ENCODE assay signal across 8 cellular contexts in the genomic region with DNA sequence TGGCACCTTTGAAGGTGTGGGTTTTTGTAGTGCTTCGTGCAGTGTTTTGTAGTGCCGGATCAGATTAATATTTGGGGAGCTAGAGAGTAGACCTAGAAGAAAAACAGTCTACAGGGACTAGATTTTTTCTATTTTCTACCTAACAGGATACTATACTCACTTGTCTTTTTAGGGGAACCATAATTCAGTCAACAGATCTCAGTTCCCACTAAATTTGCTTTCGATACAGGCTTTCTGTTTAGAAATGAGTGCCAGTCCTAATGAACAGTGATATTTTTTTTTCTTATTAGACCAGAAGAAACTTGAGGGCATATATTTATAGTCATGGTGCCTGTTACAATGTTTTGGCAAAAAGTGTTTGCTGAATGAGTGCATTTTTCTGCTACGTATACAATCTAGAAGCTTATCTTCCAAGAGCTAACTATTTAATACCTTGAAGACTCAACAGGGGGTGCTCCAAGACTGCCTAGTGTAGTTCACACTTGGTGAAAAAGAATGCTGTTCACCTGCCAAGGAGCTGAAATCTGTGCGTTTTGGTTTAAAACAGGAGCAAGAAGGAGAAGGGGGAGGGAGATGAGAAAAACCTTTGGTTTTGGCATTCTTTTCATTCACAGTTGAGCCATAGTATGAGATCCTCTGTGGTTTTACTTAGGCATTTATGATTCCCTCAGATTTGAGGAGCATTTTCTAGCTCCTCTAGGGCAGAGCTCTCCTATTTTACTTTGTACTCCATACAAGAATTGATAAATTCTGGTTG. TPM values are rescaled to one million over a fixed set of nuclear protein-coding genes. Genes with fewer than 3 reads are reported as not detected.
A peak's percentile ranks its signal among the peaks of the same experiment; 100 is the strongest.
DNase-seq lines count a peak whose midpoint lies in the region; ATAC-seq and TF ChIP-seq lines count a peak whose summit lies in the region.

No MANE protein-coding gene starts in this region.

- peak; percentile 92 for TF ChIP-seq CTCF in AG10803 (conservative IDR thresholded peaks at IDR 0.05; ENCODE audit: low read length)
- TF ChIP-seq CTCF in GM12865 (IDR thresholded peaks at IDR 0.05; ENCODE audit: insufficient read depth, low read depth, low read length, missing control alignments), result peak; percentile 53
- peak; percentile 93 for TF ChIP-seq CTCF in neural cell (IDR thresholded peaks at IDR 0.05; ENCODE audit: poor library complexity, severe bottlenecking)
- TF ChIP-seq CTCF in lower leg skin (IDR thresholded peaks at IDR 0.05), result no peak

- H3K9me3 ChIP-seq in SK-N-MC (ENCODE audit: low read depth, low read length), result no peaks in the 10 kb centered on the region
- no peaks in the 10 kb centered on the region for H3K9me3 ChIP-seq in neural cell (ENCODE audit: low read length)

- peak; percentile 97 for TF ChIP-seq RAD21 in neural cell (conservative IDR thresholded peaks at IDR 0.05)

- no peaks in the 10 kb centered on the region for H3K79me2 ChIP-seq in neural cell (replicated peaks; ENCODE audit: insufficient read depth, low read length)

- H3K4me3 ChIP-seq in AG10803 (ENCODE audit: low read length), result peak overlapping the region; percentile 9
- no peak overlapping the region for H3K4me3 ChIP-seq in GM12865 (ENCODE audit: low read depth, low read length)
- H3K4me3 ChIP-seq in SK-N-MC, result no peak overlapping the region
- H3K4me3 ChIP-seq in neural cell (ENCODE audit: low read length), result no peak overlapping the region
- no peak overlapping the region for H3K4me3 ChIP-seq in lower leg skin (ENCODE audit: low read depth, poor library complexity, severe bottlenecking)

- WGBS in lower leg skin, 2 donors, result 36 to 47% methylated on average over 5 of the region's 5 CpGs

- H3K27ac ChIP-seq in SK-N-MC (no peak overlapping the region), neural cell (ENCODE audit: low read length) (no peak overlapping the region)

- TF ChIP-seq EP300 in neural cell (conservative IDR thresholded peaks at IDR 0.05; ENCODE audit: poor library complexity, severe bottlenecking), result no peak

- H3K4me2 ChIP-seq in neural cell (ENCODE audit: low read length), result no peak overlapping the region

- H3K9ac ChIP-seq in SK-N-MC (ENCODE audit: insufficient read length) (no peak overlapping the region), neural cell (ENCODE audit: low read length) (no peak overlapping the region)

- H4K20me1 ChIP-seq in neural cell (ENCODE audit: insufficient read depth), result no peaks in the 10 kb centered on the region

- no peaks in the 10 kb centered on the region for H3F3A ChIP-seq in neural cell (ENCODE audit: insufficient read depth, low read length, poor library complexity, severe bottlenecking)

- DNase-seq in AG10803 (ENCODE audit: low read depth) (peak; percentile 92), GM12865 (ENCODE audit: low read depth) (peak; percentile 49), Kasumi-1 (lab: John Stamatoyannopoulos, UW) (peak; percentile 68 to 70), SK-N-MC (ENCODE audit: low read depth, low spot score) (peak; percentile 8), fibroblast of gingiva (ENCODE audit: low read depth) (peak; percentile 77), lower leg skin (ENCODE audit: low spot score in 2 of 2) (no peak)

- TF ChIP-seq POLR2A in lower leg skin (IDR thresholded peaks at IDR 0.05), result no peak

- no peak for ATAC-seq in HG02759 (IDR thresholded peaks at IDR 0.05; ENCODE audit: unreplicated experiment)

- H2AFZ ChIP-seq in neural cell (ENCODE audit: low read depth, low read length), result no peak overlapping the region

- H3K9me2 ChIP-seq in neural cell (ENCODE audit: insufficient read depth, low read length), result no peaks in the 10 kb centered on the region

- no peaks in the 10 kb centered on the region for H3K27me3 ChIP-seq in neural cell (ENCODE audit: insufficient read depth, low read depth, low read length)

- H3K36me3 ChIP-seq in SK-N-MC (ENCODE audit: insufficient read depth, low read length) (no peaks in the 10 kb centered on the region), neural cell (ENCODE audit: insufficient read depth, low read length) (no peaks in the 10 kb centered on the region)

- intact Hi-C loops in lower leg skin (cut with DNase I; ENCODE audit: low total_unique reads), result loop anchor here (10.0 kb wide), 1 partner anchor 620 kb away; the partner anchor contains the start of gene C11orf97

TF ChIP-seq in neural cell, 6 proteins besides CTCF, POLR2A, EP300 and RAD21:
- TF ChIP-seq, protein P1, sequence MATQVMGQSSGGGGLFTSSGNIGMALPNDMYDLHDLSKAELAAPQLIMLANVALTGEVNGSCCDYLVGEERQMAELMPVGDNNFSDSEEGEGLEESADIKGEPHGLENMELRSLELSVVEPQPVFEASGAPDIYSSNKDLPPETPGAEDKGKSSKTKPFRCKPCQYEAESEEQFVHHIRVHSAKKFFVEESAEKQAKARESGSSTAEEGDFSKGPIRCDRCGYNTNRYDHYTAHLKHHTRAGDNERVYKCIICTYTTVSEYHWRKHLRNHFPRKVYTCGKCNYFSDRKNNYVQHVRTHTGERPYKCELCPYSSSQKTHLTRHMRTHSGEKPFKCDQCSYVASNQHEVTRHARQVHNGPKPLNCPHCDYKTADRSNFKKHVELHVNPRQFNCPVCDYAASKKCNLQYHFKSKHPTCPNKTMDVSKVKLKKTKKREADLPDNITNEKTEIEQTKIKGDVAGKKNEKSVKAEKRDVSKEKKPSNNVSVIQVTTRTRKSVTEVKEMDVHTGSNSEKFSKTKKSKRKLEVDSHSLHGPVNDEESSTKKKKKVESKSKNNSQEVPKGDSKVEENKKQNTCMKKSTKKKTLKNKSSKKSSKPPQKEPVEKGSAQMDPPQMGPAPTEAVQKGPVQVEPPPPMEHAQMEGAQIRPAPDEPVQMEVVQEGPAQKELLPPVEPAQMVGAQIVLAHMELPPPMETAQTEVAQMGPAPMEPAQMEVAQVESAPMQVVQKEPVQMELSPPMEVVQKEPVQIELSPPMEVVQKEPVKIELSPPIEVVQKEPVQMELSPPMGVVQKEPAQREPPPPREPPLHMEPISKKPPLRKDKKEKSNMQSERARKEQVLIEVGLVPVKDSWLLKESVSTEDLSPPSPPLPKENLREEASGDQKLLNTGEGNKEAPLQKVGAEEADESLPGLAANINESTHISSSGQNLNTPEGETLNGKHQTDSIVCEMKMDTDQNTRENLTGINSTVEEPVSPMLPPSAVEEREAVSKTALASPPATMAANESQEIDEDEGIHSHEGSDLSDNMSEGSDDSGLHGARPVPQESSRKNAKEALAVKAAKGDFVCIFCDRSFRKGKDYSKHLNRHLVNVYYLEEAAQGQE (IDR thresholded peaks at IDR 0.05; ENCODE audit: borderline replicate concordance), result no peak
- peak; percentile 93 for TF ChIP-seq SMC3 (conservative IDR thresholded peaks at IDR 0.05; ENCODE audit: poor library complexity)
- TF ChIP-seq MXI1 (conservative IDR thresholded peaks at IDR 0.05; ENCODE audit: poor library complexity, severe bottlenecking), result no peak
- no peak for TF ChIP-seq POLR2AphosphoS5 (IDR thresholded peaks at IDR 0.05)
- no peak for TF ChIP-seq EZH2 (IDR thresholded peaks at IDR 0.05; ENCODE audit: borderline replicate concordance, insufficient read depth, low read length, poor library complexity, severe bottlenecking)

RNA-seq across cellular contexts. Expression of gene VSTM5, which starts 44.9 kb away (rescaled TPM):
- not detected in 2 replicates for polyA plus RNA-seq in neural cell
- not detected in 2 replicates for polyA minus RNA-seq in neural cell
- total RNA-seq in lower leg skin, result under 1 TPM in 2 of 4 donors, not detected in 2; 0.13 to 0.19 TPM

Comparison
In these comparisons a context has a peak if more than half of its experiments do, and no peak if none do; other contexts are left out.
1. DNase-seq: peak in AG10803 (single experiment), GM12865 (single experiment), Kasumi-1 (2 of 2), SK-N-MC (single experiment) and fibroblast of gingiva (single experiment); none in lower leg skin (0 of 2).
2. CTCF ChIP-seq: peak in AG10803 (single experiment), GM12865 (single experiment) and neural cell (single experiment); none in lower leg skin (0 of 3).